In the genomic region with DNA sequence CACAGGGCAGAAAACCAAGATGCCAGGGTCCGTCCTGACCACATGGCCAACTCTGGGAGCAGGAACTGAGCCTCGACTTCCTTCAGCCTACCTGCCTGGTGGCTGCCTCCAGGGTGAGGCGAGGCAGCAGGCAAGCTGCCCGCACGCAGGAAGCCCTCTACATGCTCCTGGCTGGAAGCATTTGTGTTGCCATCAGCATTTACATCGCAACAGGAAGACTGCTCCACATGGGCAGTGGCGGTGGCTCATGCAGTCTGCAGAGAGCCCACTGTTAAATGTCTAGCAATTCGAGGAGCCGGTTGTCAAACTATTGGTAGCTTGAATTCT, we compare ENCODE assay signal across 30 cellular contexts.
"Had no signal": no experiment of that assay in that cellular context is flagged by ENCODE, and none has a peak within 500 bp of the region (broad histone marks: within the 10 kb centered on the region; RNA-seq: fewer than 3 reads in every experiment).

No MANE protein-coding gene starts in this region.

- H3K4me3 ChIP-seq: gastrocnemius medialis, heart left ventricle had no signal

- DNase-seq: activated B cell treated with CpG ODN at 0.5 μM for 24 hours; activated CD4-positive, alpha-beta memory T cell treated with anti-CD3 and anti-CD28 coated beads for 36 hours; activated CD4-positive, alpha-beta T cell treated with anti-CD3 and anti-CD28 coated beads, Interleukin-2, amount 10 ng/mL, durations not matched to agents 24 days and 14 days; activated CD8-positive, alpha-beta T cell treated with anti-CD3 and anti-CD28 coated beads, Interleukin-2, amount 10 ng/mL, durations not matched to agents 7 days and 5 days; activated effector memory CD4-positive, alpha-beta T cell treated with Interleukin-2 at 50 U/mL for 16 hours; activated gamma-delta T cell treated with Interleukin-2 at 50 U/mL for 16 hours; activated naive CD4-positive, alpha-beta T cell treated with anti-CD3 and anti-CD28 coated beads, Interleukin-2, amount 50 U/mL, for 16 hours; activated naive CD4-positive, alpha-beta T cell treated with Interleukin-2 at 50 U/mL for 16 hours; activated T-cell treated with anti-CD3 and anti-CD28 coated beads, Interleukin-2, amount 50 U/mL, for 4 hours; amniotic stem cell; anterior cingulate cortex; brain microvascular endothelial cell; cortex of kidney; dermis blood vessel endothelial cell; effector CD4-positive, alpha-beta T cell; effector memory CD8-positive, alpha-beta T cell; foreskin keratinocyte; gastrocnemius medialis; glutamatergic neuron; heart left ventricle; T-helper 1 cell; T-helper 17 cell; T1000; WERI-Rb-1 had no signal

- H3K27ac Mint-ChIP-seq: activated B cell treated with CpG ODN at 0.5 μM for 24 hours; activated CD4-positive, alpha-beta memory T cell treated with anti-CD3 and anti-CD28 coated beads for 36 hours; activated CD4-positive, alpha-beta T cell treated with anti-CD3 and anti-CD28 coated beads, Interleukin-2, amount 10 ng/mL, durations not matched to agents 24 days and 14 days; activated CD8-positive, alpha-beta T cell treated with anti-CD3 and anti-CD28 coated beads, Interleukin-2, amount 10 ng/mL, durations not matched to agents 7 days and 5 days; activated naive CD8-positive, alpha-beta T cell; activated T-helper 17 cell treated with anti-CD3 and anti-CD28 coated beads, Interleukin-2, amount 50 U/mL, for 72 hours; effector memory CD8-positive, alpha-beta T cell; T-helper 17 cell; T-helper 2 cell treated with Interferon-gamma antibody and Interleukin-4, amounts not matched to agents 5 μg/mL and 100 μg/mL, for 36 hours had no signal

- H3K27ac ChIP-seq: brain microvascular endothelial cell, foreskin keratinocyte, gastrocnemius medialis, heart left ventricle, WERI-Rb-1 had no signal

- H3K36me3 ChIP-seq: brain microvascular endothelial cell, gastrocnemius medialis, heart left ventricle, WERI-Rb-1 had no signal

- H3K4me1 Mint-ChIP-seq: activated B cell treated with CpG ODN at 0.5 μM for 24 hours; activated CD4-positive, alpha-beta T cell treated with anti-CD3 and anti-CD28 coated beads, Interleukin-2, amount 10 ng/mL, durations not matched to agents 24 days and 14 days; activated T-helper 17 cell treated with anti-CD3 and anti-CD28 coated beads, Interleukin-2, amount 50 U/mL, for 72 hours; central memory CD8-positive, alpha-beta T cell had no signal

- H3K27me3 Mint-ChIP-seq: activated CD4-positive, alpha-beta memory T cell treated with anti-CD3 and anti-CD28 coated beads for 36 hours; activated naive CD8-positive, alpha-beta T cell; activated T-helper 17 cell treated with anti-CD3 and anti-CD28 coated beads, Interleukin-2, amount 50 U/mL, for 72 hours had no signal

- H3K9me3 ChIP-seq: gastrocnemius medialis, heart left ventricle had no signal

- H3K36me3 Mint-ChIP-seq: activated CD4-positive, alpha-beta memory T cell treated with anti-CD3 and anti-CD28 coated beads for 36 hours; activated naive CD8-positive, alpha-beta T cell had no signal

- H3K27me3 ChIP-seq: brain microvascular endothelial cell, foreskin keratinocyte, gastrocnemius medialis, heart left ventricle had no signal

- ATAC-seq: activated CD4-positive, CD25-positive, alpha-beta regulatory T cell treated with anti-CD3 and anti-CD28 coated beads, Interleukin-2, amount 50 U/mL, for 24 hours; activated CD8-positive, alpha-beta T cell treated with anti-CD3 and anti-CD28 coated beads, Interleukin-2, amount 10 ng/mL, durations not matched to agents 7 days and 5 days; activated T-cell treated with anti-CD3 and anti-CD28 coated beads, Interleukin-2, amount 50 U/mL, for 4 hours; activated T-helper 17 cell treated with anti-CD3 and anti-CD28 coated beads, Interleukin-2, amount 50 U/mL, for 72 hours; effector memory CD8-positive, alpha-beta T cell; esophagus mucosa; foreskin keratinocyte; gastrocnemius medialis; heart left ventricle; T-helper 17 cell had no signal

- H3K4me3 Mint-ChIP-seq: activated B cell treated with CpG ODN at 0.5 μM for 24 hours; activated CD4-positive, alpha-beta memory T cell treated with anti-CD3 and anti-CD28 coated beads for 36 hours; activated CD4-positive, alpha-beta T cell treated with anti-CD3 and anti-CD28 coated beads, Interleukin-2, amount 10 ng/mL, durations not matched to agents 24 days and 14 days; activated CD8-positive, alpha-beta T cell treated with anti-CD3 and anti-CD28 coated beads, Interleukin-2, amount 10 ng/mL, durations not matched to agents 7 days and 5 days; activated naive CD8-positive, alpha-beta T cell; activated T-cell treated with anti-CD3 and anti-CD28 coated beads, Interleukin-2, amount 50 U/mL, for 4 hours; activated T-helper 17 cell treated with anti-CD3 and anti-CD28 coated beads, Interleukin-2, amount 50 U/mL, for 72 hours; central memory CD8-positive, alpha-beta T cell; effector memory CD8-positive, alpha-beta T cell; T-helper 17 cell; T-helper 2 cell treated with Interferon-gamma antibody and Interleukin-4, amounts not matched to agents 5 μg/mL and 100 μg/mL, for 36 hours had no signal

- H3K4me1 ChIP-seq: foreskin keratinocyte, gastrocnemius medialis had no signal

- H3K9me3 Mint-ChIP-seq: activated B cell treated with CpG ODN at 0.5 μM for 24 hours; activated CD4-positive, alpha-beta memory T cell treated with anti-CD3 and anti-CD28 coated beads for 36 hours; activated CD4-positive, alpha-beta T cell treated with anti-CD3 and anti-CD28 coated beads, Interleukin-2, amount 10 ng/mL, durations not matched to agents 24 days and 14 days; activated T-cell treated with anti-CD3 and anti-CD28 coated beads, Interleukin-2, amount 50 U/mL, for 4 hours; activated T-helper 17 cell treated with anti-CD3 and anti-CD28 coated beads, Interleukin-2, amount 50 U/mL, for 72 hours; central memory CD8-positive, alpha-beta T cell; effector memory CD8-positive, alpha-beta T cell; T-helper 2 cell treated with Interferon-gamma antibody and Interleukin-4, amounts not matched to agents 5 μg/mL and 100 μg/mL, for 36 hours had no signal
